Comparison of ENCODE assay signal across 24 cellular contexts in genomic region chr6:136701011-136701410, GRCh38.
A peak's percentile ranks its signal among the peaks of the same experiment; 100 is the strongest.
DNase-seq lines count a peak whose midpoint lies in the region; ATAC-seq, FAIRE-seq and TF ChIP-seq lines count a peak whose summit lies in the region.
"Had no signal": no experiment of that assay in that cellular context is flagged by ENCODE, and none has a peak within 500 bp of the region (broad histone marks: within the 10 kb centered on the region; RNA-seq: fewer than 3 reads in every experiment).

No MANE protein-coding gene starts in this region.

- peaks cover 2 to 41% of the 10 kb centered on the region in 2 experiments for H3K36me3 ChIP-seq in GM12878 (ENCODE audit: control insufficient read depth in 2 of 2, insufficient read depth in 2 of 2, low read length in 1 of 2)
- H3K36me3 ChIP-seq: gastrocnemius medialis had no signal

- no peak for FAIRE-seq in GM12878 (lab: Jason Lieb, UNC)
- FAIRE-seq: H54, keratinocyte had no signal

- intact Hi-C loops in GM12878 (cut with micrococcal nuclease; ENCODE audit: unreplicated experiment) = no loop called here

- H3K4me3 Mint-ChIP-seq in stimulated activated memory B cell treated with anti-CD40 and anti-IgM and Interleukin-4, amounts not matched to agents 10 μg/mL and 1 μg/mL and 100 μg/mL, for 72 hours = no peak overlapping the region

- CTCF ChIA-PET in GM12878 (lab: Yijun Ruan, JAX) = interaction anchor here (1.3 to 2.9 kb wide), 4 partner anchors 56 to 92 kb away, joined by 3 to 11 read pairs (median 5); partner anchors contain the start of gene MAP3K5

- H3K9me3 Mint-ChIP-seq in stimulated activated memory B cell treated with anti-CD40 and anti-IgM and Interleukin-4, amounts not matched to agents 10 μg/mL and 1 μg/mL and 100 μg/mL, for 72 hours = no peaks in the 10 kb centered on the region

- no peaks in the 10 kb centered on the region for H4K20me1 ChIP-seq in GM12878 (ENCODE audit: control insufficient read depth, insufficient read depth)

- peaks cover 40% of the 10 kb centered on the region for H3K79me2 ChIP-seq in GM12878 (ENCODE audit: control insufficient read depth, insufficient read depth, low read length)

- in situ Hi-C loops in GM12878 (cut with MboI) = no loop called here

- peaks cover 13% of the 10 kb centered on the region for H3K36me3 Mint-ChIP-seq in stimulated activated memory B cell treated with anti-CD40 and anti-IgM and Interleukin-4, amounts not matched to agents 10 μg/mL and 1 μg/mL and 100 μg/mL, for 72 hours

- H3K27me3 Mint-ChIP-seq in stimulated activated memory B cell treated with anti-CD40 and anti-IgM and Interleukin-4, amounts not matched to agents 10 μg/mL and 1 μg/mL and 100 μg/mL, for 72 hours = no peaks in the 10 kb centered on the region

- H3K27ac ChIP-seq in GM12878 (ENCODE audit: control insufficient read depth, insufficient read depth) = peak overlapping the region; percentile 21; the same call in 1 of the 2 replicates
- H3K27ac ChIP-seq: coronary artery, esophagus muscularis mucosa, gastrocnemius medialis, SK-N-MC, VCaP had no signal

- H3K27me3 ChIP-seq in GM12878 (replicated peaks in 1 of 2; ENCODE audit: control insufficient read depth in 2 of 2, insufficient read depth in 2 of 2, low read length in 1 of 2) = no peaks in the 10 kb centered on the region
- H3K27me3 ChIP-seq: esophagus muscularis mucosa, gastrocnemius medialis, stomach had no signal

- no peaks in the 10 kb centered on the region for H3K9me3 ChIP-seq in GM12878 (replicated peaks; ENCODE audit: control insufficient read depth, insufficient read depth, low read length)
- H3K9me3 ChIP-seq: esophagus muscularis mucosa, gastrocnemius medialis, stomach had no signal

- no peak for TF ChIP-seq EP300 in GM12878 (IDR thresholded peaks at IDR 0.05; ENCODE audit: borderline replicate concordance in 1 of 2, control insufficient read depth in 1 of 2, low read depth in 2 of 2, low read length in 2 of 2)

- H3K4me1 ChIP-seq in GM12878 (ENCODE audit: control insufficient read depth, insufficient read depth, low read length) = no peaks in the 10 kb centered on the region

- RAD21 ChIA-PET in GM12878 (lab: Charles Lee; ENCODE audit: unreplicated experiment) = interaction anchor here (1.0 to 1.5 kb wide), 2 partner anchors 23 to 91 kb away, joined by 3 read pairs; partner anchors contain the start of gene MAP3K5

- no peak overlapping the region for H2AFZ ChIP-seq in GM12878 (ENCODE audit: control insufficient read depth, low read depth, low read length)

- H3K9ac ChIP-seq in GM12878 (ENCODE audit: control insufficient read depth, insufficient read depth, low read length) = no peak overlapping the region; the same call in 1 of the 2 replicates

- TF ChIP-seq RAD21 in GM12878 (IDR thresholded peaks at IDR 0.05; ENCODE audit: insufficient read depth, low read depth, low read length) = no peak

- no peak overlapping the region for H3K4me2 ChIP-seq in GM12878 (ENCODE audit: control insufficient read depth, insufficient read depth)

- TF ChIP-seq CTCF in GM12878 (IDR thresholded peaks at IDR 0.05 in 2 of 3, conservative IDR thresholded peaks at IDR 0.05 in 1 of 3; ENCODE audit: control insufficient read depth in 2 of 3, extremely low read depth in 1 of 3, insufficient read depth in 1 of 3, low read depth in 3 of 3, low read length in 3 of 3) = no peak

- BruUV-seq in GM12878 (replicated peaks; lab: Mats Ljungman, UMichigan) = no TSS peak

- H3K27ac Mint-ChIP-seq in stimulated activated memory B cell treated with anti-CD40 and anti-IgM and Interleukin-4, amounts not matched to agents 10 μg/mL and 1 μg/mL and 100 μg/mL, for 72 hours = peak overlapping the region; percentile 23

- no peak for TF ChIP-seq POLR2A in GM12878 (IDR thresholded peaks at IDR 0.05; ENCODE audit: low read depth, low read length)

- POLR2A ChIA-PET in GM12878 (lab: Charles Lee) = interaction anchor here (0.8 to 1.6 kb wide), 3 partner anchors 17 to 91 kb away, joined by 3 to 5 read pairs (median 3); no protein-coding TSS in a partner anchor

- no peak overlapping the region for H3K4me3 ChIP-seq in GM12878
- H3K4me3 ChIP-seq: coronary artery, esophagus muscularis mucosa, gastrocnemius medialis, SK-N-MC, stomach had no signal

- H3K4me1 Mint-ChIP-seq in stimulated activated memory B cell treated with anti-CD40 and anti-IgM and Interleukin-4, amounts not matched to agents 10 μg/mL and 1 μg/mL and 100 μg/mL, for 72 hours = peaks cover 17% of the 10 kb centered on the region

- DNase-seq in NCI-H524 (lab: John Stamatoyannopoulos, UW) = peak; percentile 11 to 26
- no peak for DNase-seq in NCI-H524 treated with DMSO at 0.1 percent for 48 hours (lab: John Stamatoyannopoulos, UW)
- DNase-seq in NCI-H146 treated with DMSO at 0.1 percent for 48 hours (lab: John Stamatoyannopoulos, UW; ENCODE audit: unreplicated experiment) = peak; percentile 98
- no peak for DNase-seq in GM12878 (ENCODE audit: low read depth, low spot score)
- DNase-seq in D341Med (ENCODE audit: low spot score) = no peak
- DNase-seq in hypothalamus (lab: John Stamatoyannopoulos, UW) = no peak
- DNase-seq: activated CD4-positive, alpha-beta T cell treated with anti-CD3 and anti-CD28 coated beads, Interleukin-2, amount 50 U/mL, for 4 hours; activated CD8-positive, alpha-beta memory T cell treated with anti-CD3 and anti-CD28 coated beads, Interleukin-2, amount 50 U/mL, for 48 hours; Calu3; gastrocnemius medialis; mesenchymal stem cell; NCI-H1048; NCI-H2227 treated with DMSO at 0.1 percent for 48 hours; nucleus accumbens; stimulated activated CD4-positive, alpha-beta T cell treated with anti-CD3 and anti-CD28 coated beads, Interleukin-4, amount 100 ng/mL, for 4 hours; stomach had no signal

- SMC1A ChIA-PET in GM12878 (lab: Charles Lee; ENCODE audit: uncharacterized antibody, unreplicated experiment) = interaction anchor here (0.5 to 5.3 kb wide), 9 partner anchors 9 to 101 kb away, joined by 3 to 27 read pairs (median 4); partner anchors contain the start of gene MAP3K5

- ATAC-seq in GM12878 (peak; percentile 49), GM18867 (IDR thresholded peaks at IDR 0.05; ENCODE audit: unreplicated experiment) (no peak)
- ATAC-seq in stimulated activated memory B cell treated with anti-CD40 and anti-IgM and Interleukin-4, amounts not matched to agents 10 μg/mL and 1 μg/mL and 100 μg/mL, for 72 hours = no peak

- WGBS in GM12878 (ENCODE audit: insufficient coverage, insufficient replicate concordance, low lambda C conversion rate, missing lambda C conversion rate) = 95% methylated on average over 3 of the region's 3 CpGs

TF ChIP-seq in GM12878, 131 proteins besides CTCF, POLR2A, EP300 and RAD21:
- TF ChIP-seq NRF1 (conservative IDR thresholded peaks at IDR 0.05; ENCODE audit: low read depth, low read length) (no peak), TARDBP (IDR thresholded peaks at IDR 0.05; ENCODE audit: borderline replicate concordance) (no peak), TCF3 (IDR thresholded peaks at IDR 0.05; ENCODE audit: borderline replicate concordance, insufficient read depth, low read depth, low read length) (no peak)
- TF ChIP-seq, protein P1, sequence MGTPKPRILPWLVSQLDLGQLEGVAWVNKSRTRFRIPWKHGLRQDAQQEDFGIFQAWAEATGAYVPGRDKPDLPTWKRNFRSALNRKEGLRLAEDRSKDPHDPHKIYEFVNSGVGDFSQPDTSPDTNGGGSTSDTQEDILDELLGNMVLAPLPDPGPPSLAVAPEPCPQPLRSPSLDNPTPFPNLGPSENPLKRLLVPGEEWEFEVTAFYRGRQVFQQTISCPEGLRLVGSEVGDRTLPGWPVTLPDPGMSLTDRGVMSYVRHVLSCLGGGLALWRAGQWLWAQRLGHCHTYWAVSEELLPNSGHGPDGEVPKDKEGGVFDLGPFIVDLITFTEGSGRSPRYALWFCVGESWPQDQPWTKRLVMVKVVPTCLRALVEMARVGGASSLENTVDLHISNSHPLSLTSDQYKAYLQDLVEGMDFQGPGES (IDR thresholded peaks at IDR 0.05) = no peak

Comparison
In these comparisons a context has a peak if more than half of its experiments do, and no peak if none do; other contexts are left out.
1. DNase-seq: peak in NCI-H524 (2 of 2) and NCI-H146 treated with DMSO at 0.1 percent for 48 hours (single experiment); none in NCI-H524 treated with DMSO at 0.1 percent for 48 hours (single experiment), GM12878 (single experiment), D341Med (single experiment) and hypothalamus (0 of 51).